Comparison of ENCODE assay signal across 7 cellular contexts in the genomic region with DNA sequence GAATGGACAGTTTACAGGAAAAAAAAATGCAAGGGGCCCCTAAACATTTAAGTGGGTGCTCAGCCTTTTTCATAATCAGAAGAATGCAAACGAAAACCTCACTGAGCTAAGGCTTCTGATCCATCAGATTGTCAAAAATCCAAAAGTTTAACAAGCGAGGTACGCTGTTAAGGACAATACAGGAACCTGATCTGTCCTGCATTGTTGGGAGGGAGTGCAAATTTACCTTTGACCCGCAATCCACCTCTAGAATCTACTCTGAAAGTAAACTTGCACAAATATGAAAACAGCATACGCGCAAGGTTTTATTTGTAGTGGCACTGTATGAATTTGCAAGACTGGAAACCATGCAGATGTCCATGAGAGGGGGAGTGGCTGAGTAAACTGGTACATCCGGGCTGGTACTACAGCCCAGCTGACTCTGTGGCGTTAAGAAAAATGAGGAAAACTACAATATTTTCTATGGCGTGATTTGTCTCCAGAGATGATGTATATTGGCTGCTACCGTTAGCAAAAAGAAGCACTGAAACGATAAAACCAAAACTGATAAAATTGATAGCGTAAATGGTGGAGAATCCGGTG. TPM values are rescaled to one million over a fixed set of nuclear protein-coding genes. Genes with fewer than 3 reads are reported as not detected.
A peak's percentile ranks its signal among the peaks of the same experiment; 100 is the strongest.
DNase-seq lines count a peak whose midpoint lies in the region; ATAC-seq and TF ChIP-seq lines count a peak whose summit lies in the region.

No MANE protein-coding gene starts in this region.

- DNase-seq in SJCRH30 (no peak), fibroblast of pulmonary artery (ENCODE audit: low read depth) (no peak), sigmoid colon (no peak), NCI-H2196 treated with DMSO at 0.1 percent for 48 hours (lab: John Stamatoyannopoulos, UW; ENCODE audit: unreplicated experiment) (no peak), germinal center (ENCODE audit: low spot score) (no peak)

- H3K27me3 ChIP-seq in SJCRH30 (no peaks in the 10 kb centered on the region), sigmoid colon (no peaks in the 10 kb centered on the region)

- H3K4me1 ChIP-seq in HEK293 (ENCODE audit: control insufficient read depth, insufficient read depth, low read length) (peaks cover 35% of the 10 kb centered on the region), SJCRH30 (peaks cover 10% of the 10 kb centered on the region; the same call in 1 of the 2 replicates), sigmoid colon (peaks cover 0 to 16% (median 10%) of the 10 kb centered on the region in 4 donors)

- no peak for TF ChIP-seq POLR2A in sigmoid colon (IDR thresholded peaks at IDR 0.05)

- H3K4me3 ChIP-seq in HEK293 (ENCODE audit: low read depth, low read length) (peak overlapping the region; percentile 71), SJCRH30 (peak overlapping the region; percentile 67), fibroblast of pulmonary artery (replicated peaks; ENCODE audit: low read depth, low read length) (peak overlapping the region; percentile 86), sigmoid colon (peak overlapping the region; percentile 41 to 65 (median 59))

- H3K9me3 ChIP-seq in HEK293 (ENCODE audit: control insufficient read depth, insufficient read depth, low read depth, low read length) (no peaks in the 10 kb centered on the region), SJCRH30 (replicated peaks) (no peaks in the 10 kb centered on the region), sigmoid colon (no peaks in the 10 kb centered on the region)

- H3K27ac ChIP-seq in HEK293 (ENCODE audit: extremely low read depth, low read depth, low read length) (peak overlapping the region; percentile 69), SJCRH30 (peak overlapping the region; percentile 81), sigmoid colon (peak overlapping the region; percentile 81 to 90 (median 86))

- intact Hi-C loops in sigmoid colon (cut with DNase I): loop anchor here (5.0 kb wide), 2 partner anchors 40 to 115 kb away; a partner anchor contains a TSS

- peaks cover 0 to 9% of the 10 kb centered on the region in 2 experiments; a peak in 2 of 3 replicates for H3K36me3 ChIP-seq in HEK293 (ENCODE audit: control insufficient read depth in 2 of 2, insufficient read depth in 1 of 2, low read length in 2 of 2)
- no peaks in the 10 kb centered on the region for H3K36me3 ChIP-seq in SJCRH30
- peaks cover 3 to 19% (median 9%) of the 10 kb centered on the region in 4 donors for H3K36me3 ChIP-seq in sigmoid colon

- CTCF ChIA-PET in HEK293 (lab: Yijun Ruan, JAX): interaction anchor here (0.6 to 2.7 kb wide), 9 partner anchors 9 to 429 kb away, joined by 3 to 28 read pairs (median 4); no protein-coding TSS in a partner anchor

- TF ChIP-seq EP300 in sigmoid colon (IDR thresholded peaks at IDR 0.05): no peak

- TF ChIP-seq CTCF in HEK293 (tag by site-specific recombination; IDR thresholded peaks at IDR 0.05) (no peak), fibroblast of pulmonary artery (IDR thresholded peaks at IDR 0.05; ENCODE audit: low read length, missing control alignments) (no peak), sigmoid colon (IDR thresholded peaks at IDR 0.05) (no peak)

- ATAC-seq in HG02623 (IDR thresholded peaks at IDR 0.05; ENCODE audit: unreplicated experiment): no peak

- POLR2A ChIA-PET in HEK293 (lab: Yijun Ruan, JAX): interaction anchor here (0.5 to 2.4 kb wide), 18 partner anchors 9 to 129 kb away, joined by 3 to 16 read pairs (median 9); a partner anchor contains a TSS

- 13 to 42% methylated on average over 13 of the region's 13 CpGs for WGBS in sigmoid colon, 2 donors

TF ChIP-seq in HEK293, 187 proteins besides CTCF, POLR2A, EP300 and RAD21:
- TF ChIP-seq, protein P1, sequence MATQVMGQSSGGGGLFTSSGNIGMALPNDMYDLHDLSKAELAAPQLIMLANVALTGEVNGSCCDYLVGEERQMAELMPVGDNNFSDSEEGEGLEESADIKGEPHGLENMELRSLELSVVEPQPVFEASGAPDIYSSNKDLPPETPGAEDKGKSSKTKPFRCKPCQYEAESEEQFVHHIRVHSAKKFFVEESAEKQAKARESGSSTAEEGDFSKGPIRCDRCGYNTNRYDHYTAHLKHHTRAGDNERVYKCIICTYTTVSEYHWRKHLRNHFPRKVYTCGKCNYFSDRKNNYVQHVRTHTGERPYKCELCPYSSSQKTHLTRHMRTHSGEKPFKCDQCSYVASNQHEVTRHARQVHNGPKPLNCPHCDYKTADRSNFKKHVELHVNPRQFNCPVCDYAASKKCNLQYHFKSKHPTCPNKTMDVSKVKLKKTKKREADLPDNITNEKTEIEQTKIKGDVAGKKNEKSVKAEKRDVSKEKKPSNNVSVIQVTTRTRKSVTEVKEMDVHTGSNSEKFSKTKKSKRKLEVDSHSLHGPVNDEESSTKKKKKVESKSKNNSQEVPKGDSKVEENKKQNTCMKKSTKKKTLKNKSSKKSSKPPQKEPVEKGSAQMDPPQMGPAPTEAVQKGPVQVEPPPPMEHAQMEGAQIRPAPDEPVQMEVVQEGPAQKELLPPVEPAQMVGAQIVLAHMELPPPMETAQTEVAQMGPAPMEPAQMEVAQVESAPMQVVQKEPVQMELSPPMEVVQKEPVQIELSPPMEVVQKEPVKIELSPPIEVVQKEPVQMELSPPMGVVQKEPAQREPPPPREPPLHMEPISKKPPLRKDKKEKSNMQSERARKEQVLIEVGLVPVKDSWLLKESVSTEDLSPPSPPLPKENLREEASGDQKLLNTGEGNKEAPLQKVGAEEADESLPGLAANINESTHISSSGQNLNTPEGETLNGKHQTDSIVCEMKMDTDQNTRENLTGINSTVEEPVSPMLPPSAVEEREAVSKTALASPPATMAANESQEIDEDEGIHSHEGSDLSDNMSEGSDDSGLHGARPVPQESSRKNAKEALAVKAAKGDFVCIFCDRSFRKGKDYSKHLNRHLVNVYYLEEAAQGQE (tag by site-specific recombination; IDR thresholded peaks at IDR 0.05): no peak
- TF ChIP-seq MZF1 (tag by site-specific recombination; IDR thresholded peaks at IDR 0.05; ENCODE audit: borderline replicate concordance) (peak; percentile 66; the same call in 1 of the 2 replicates), ZNF138 (tag by site-specific recombination; IDR thresholded peaks at IDR 0.05; ENCODE audit: borderline replicate concordance) (no peak), ZNF600 (tag by site-specific recombination; IDR thresholded peaks at IDR 0.05) (peak; percentile 31; the same call in 1 of the 2 replicates), ZNF501 (tag by site-specific recombination; IDR thresholded peaks at IDR 0.05) (peak; percentile 26; the same call in 1 of the 2 replicates), SCRT2 (tag by site-specific recombination; IDR thresholded peaks at IDR 0.05) (no peak), ZNF23 (tag by site-specific recombination; IDR thresholded peaks at IDR 0.05; ENCODE audit: borderline replicate concordance) (no peak; the same call in 1 of the 2 replicates)
- TF ChIP-seq, protein P2, sequence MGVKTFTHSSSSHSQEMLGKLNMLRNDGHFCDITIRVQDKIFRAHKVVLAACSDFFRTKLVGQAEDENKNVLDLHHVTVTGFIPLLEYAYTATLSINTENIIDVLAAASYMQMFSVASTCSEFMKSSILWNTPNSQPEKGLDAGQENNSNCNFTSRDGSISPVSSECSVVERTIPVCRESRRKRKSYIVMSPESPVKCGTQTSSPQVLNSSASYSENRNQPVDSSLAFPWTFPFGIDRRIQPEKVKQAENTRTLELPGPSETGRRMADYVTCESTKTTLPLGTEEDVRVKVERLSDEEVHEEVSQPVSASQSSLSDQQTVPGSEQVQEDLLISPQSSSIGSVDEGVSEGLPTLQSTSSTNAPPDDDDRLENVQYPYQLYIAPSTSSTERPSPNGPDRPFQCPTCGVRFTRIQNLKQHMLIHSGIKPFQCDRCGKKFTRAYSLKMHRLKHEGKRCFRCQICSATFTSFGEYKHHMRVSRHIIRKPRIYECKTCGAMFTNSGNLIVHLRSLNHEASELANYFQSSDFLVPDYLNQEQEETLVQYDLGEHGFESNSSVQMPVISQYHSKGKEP (tag by site-specific recombination; IDR thresholded peaks at IDR 0.05): 0 out of 2 replicates have a peak, but pooled peaks have one; percentile 14
- TF ChIP-seq, protein P3, sequence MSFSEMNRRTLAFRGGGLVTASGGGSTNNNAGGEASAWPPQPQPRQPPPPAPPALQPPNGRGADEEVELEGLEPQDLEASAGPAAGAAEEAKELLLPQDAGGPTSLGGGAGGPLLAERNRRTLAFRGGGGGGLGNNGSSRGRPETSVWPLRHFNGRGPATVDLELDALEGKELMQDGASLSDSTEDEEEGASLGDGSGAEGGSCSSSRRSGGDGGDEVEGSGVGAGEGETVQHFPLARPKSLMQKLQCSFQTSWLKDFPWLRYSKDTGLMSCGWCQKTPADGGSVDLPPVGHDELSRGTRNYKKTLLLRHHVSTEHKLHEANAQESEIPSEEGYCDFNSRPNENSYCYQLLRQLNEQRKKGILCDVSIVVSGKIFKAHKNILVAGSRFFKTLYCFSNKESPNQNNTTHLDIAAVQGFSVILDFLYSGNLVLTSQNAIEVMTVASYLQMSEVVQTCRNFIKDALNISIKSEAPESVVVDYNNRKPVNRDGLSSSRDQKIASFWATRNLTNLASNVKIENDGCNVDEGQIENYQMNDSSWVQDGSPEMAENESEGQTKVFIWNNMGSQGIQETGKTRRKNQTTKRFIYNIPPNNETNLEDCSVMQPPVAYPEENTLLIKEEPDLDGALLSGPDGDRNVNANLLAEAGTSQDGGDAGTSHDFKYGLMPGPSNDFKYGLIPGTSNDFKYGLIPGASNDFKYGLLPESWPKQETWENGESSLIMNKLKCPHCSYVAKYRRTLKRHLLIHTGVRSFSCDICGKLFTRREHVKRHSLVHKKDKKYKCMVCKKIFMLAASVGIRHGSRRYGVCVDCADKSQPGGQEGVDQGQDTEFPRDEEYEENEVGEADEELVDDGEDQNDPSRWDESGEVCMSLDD (tag by site-specific recombination; IDR thresholded peaks at IDR 0.05): no peak

RNA-seq across cellular contexts. Expression of a gene that starts 28.8 kb away (rescaled TPM):
- total RNA-seq in SJCRH30 (2014; rRNA removed; shearing (Covaris generic)): not detected in 2 replicates
- total RNA-seq in sigmoid colon: 1 to 10 TPM in 2 of 4 donors, under 1 TPM in 2; 0.81 to 4.6 (median 2.2) TPM
- polyA plus RNA-seq in sigmoid colon: 100 to 1,000 TPM; 104 to 146 (median 109) TPM

RNA-seq across cellular contexts. Expression of a gene that starts 38.4 kb away (rescaled TPM):
- total RNA-seq in SJCRH30 (2014; rRNA removed; shearing (Covaris generic)): 245 and 247 TPM in 2 replicates
- 100 to 1,000 TPM; 327 to 428 (median 348) TPM for total RNA-seq in sigmoid colon
- polyA plus RNA-seq in sigmoid colon: 100 to 1,000 TPM in 1 of 3 donors, 10 to 100 TPM in 1, 1 to 10 TPM in 1; 8.3 to 109 (median 35.3) TPM

RNA-seq across cellular contexts. Expression of a gene that starts 54.0 kb away (rescaled TPM):
- total RNA-seq in SJCRH30 (2014; rRNA removed; shearing (Covaris generic)): 36.4 and 39.8 TPM in 2 replicates
- 10 to 100 TPM; 21.3 to 37.3 (median 28.9) TPM for total RNA-seq in sigmoid colon
- 10 to 100 TPM; 24.0 to 28.9 (median 24.8) TPM for polyA plus RNA-seq in sigmoid colon

RNA-seq across cellular contexts. Expression of a gene that starts 54.3 kb away (rescaled TPM):
- 33.3 and 39.5 TPM in 2 replicates for total RNA-seq in SJCRH30 (2014; rRNA removed; shearing (Covaris generic))
- 10 to 100 TPM; 13.6 to 32.5 (median 20.8) TPM for total RNA-seq in sigmoid colon
- polyA plus RNA-seq in sigmoid colon: 10 to 100 TPM; 25.7 to 34.8 (median 33.6) TPM
